In the genomic region with DNA sequence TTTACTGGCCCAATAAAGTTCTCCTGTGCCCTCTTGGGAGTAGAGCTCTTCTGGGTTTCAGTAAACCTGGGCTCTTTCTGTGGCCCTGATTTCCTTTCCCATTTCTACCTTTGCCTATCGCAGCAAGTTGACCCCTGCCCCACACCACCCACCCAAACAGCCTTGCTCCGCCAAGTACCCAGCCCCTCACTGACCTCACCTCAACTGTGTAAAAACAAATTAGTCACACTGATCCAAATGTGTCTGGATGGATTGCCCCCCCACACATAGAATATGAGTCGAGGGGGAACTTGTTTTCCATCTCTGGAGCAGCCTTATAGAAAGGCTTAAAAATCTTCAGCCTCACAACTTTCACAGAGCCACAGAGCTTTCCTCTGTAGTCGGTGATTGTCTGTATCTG, we compare ENCODE assay signal across 1 cellular context.
A peak's percentile ranks its signal among the peaks of the same experiment; 100 is the strongest.
TF ChIP-seq lines count a peak whose summit lies in the region.

No MANE protein-coding gene starts in this region.

TF ChIP-seq in K562, 482 proteins besides CTCF, POLR2A, EP300 and RAD21 (continued from another document):
- TF ChIP-seq ZNF395 (CRISPR knock-in tag; IDR thresholded peaks at IDR 0.05) (0 out of 2 replicates have a peak, but pooled peaks have one; percentile 47), HOXB6 (CRISPR knock-in tag; IDR thresholded peaks at IDR 0.05; ENCODE audit: borderline replicate concordance) (no peak), PRPF4 (IDR thresholded peaks at IDR 0.05; ENCODE audit: insufficient read depth, low read depth, low read length, poor library complexity, severe bottlenecking) (no peak), SRSF3 (IDR thresholded peaks at IDR 0.05; ENCODE audit: insufficient read depth, low read length) (no peak), ATF4 (CRISPR knock-in tag; IDR thresholded peaks at IDR 0.05) (0 out of 2 replicates have a peak, but pooled peaks have one; percentile 27), ZNF639 (CRISPR knock-in tag; conservative IDR thresholded peaks at IDR 0.05 in 1 of 2, IDR thresholded peaks at IDR 0.05 in 1 of 2) (peak in 1 of 2 experiments; percentile 41; a peak in 1 of 4 replicates), GMEB1 (CRISPR knock-in tag; IDR thresholded peaks at IDR 0.05) (no peak)
TF ChIP-seq in K562: peak in this region for 4.
